Comparison of ENCODE assay signal across 20 cellular contexts in genomic region chr10:124956764-124957163, GRCh38. TPM values are rescaled to one million over a fixed set of nuclear protein-coding genes. Genes with fewer than 3 reads are reported as not detected.
DNase-seq lines count a peak whose midpoint lies in the region; ATAC-seq and TF ChIP-seq lines count a peak whose summit lies in the region.
"Had no signal": no experiment of that assay in that cellular context is flagged by ENCODE, and none has a peak within 500 bp of the region (broad histone marks: within the 10 kb centered on the region; RNA-seq: fewer than 3 reads in every experiment).

No MANE protein-coding gene starts in this region.

- TF ChIP-seq POLR2A in adrenal gland (IDR thresholded peaks at IDR 0.05): no peak

- H3K36me3 ChIP-seq in adipocyte (ENCODE audit: control insufficient read depth, insufficient read depth, low read length, severe bottlenecking): peaks cover 3% of the 10 kb centered on the region
- no peaks in the 10 kb centered on the region for H3K36me3 ChIP-seq in neutrophil
- H3K36me3 ChIP-seq in subcutaneous abdominal adipose tissue (ENCODE audit: control insufficient read depth in 5 of 5, insufficient read depth in 5 of 5, low read length in 5 of 5): no peaks in the 10 kb centered on the region
- no peaks in the 10 kb centered on the region for H3K36me3 ChIP-seq in adrenal gland (replicated peaks in 1 of 2)

- intact Hi-C loops in adrenal gland (cut with DNase I): no loop called here

- 50 to 53% (median 51%) methylated on average over 1 of the region's 1 CpG for WGBS in adrenal gland, 4 donors

- no peak overlapping the region for H3K4me3 Mint-ChIP-seq in activated naive CD8-positive, alpha-beta T cell
- H3K4me3 Mint-ChIP-seq in activated naive CD8-positive, alpha-beta T cell treated with anti-CD3 and anti-CD28 coated beads, Interleukin-2, amount 50 U/mL, for 24 hours: no peak overlapping the region

- H3K4me3 ChIP-seq in adipocyte (ENCODE audit: low read length): peak overlapping the region; percentile 28
- H3K4me3 ChIP-seq in neutrophil (ENCODE audit: low read depth in 1 of 2, low read length in 1 of 2): peak overlapping the region in 1 of 2 experiments; percentile 42
- peak overlapping the region in 1 of 5 donors; percentile 22 for H3K4me3 ChIP-seq in subcutaneous abdominal adipose tissue (ENCODE audit: low read depth in 1 of 5, low read length in 5 of 5)
- H3K4me3 ChIP-seq in adrenal gland: no peak overlapping the region
- H3K4me3 ChIP-seq: K562, PC-9 had no signal

- H3K9me3 ChIP-seq in adipocyte (ENCODE audit: control insufficient read depth, low read length): no peaks in the 10 kb centered on the region
- H3K9me3 ChIP-seq in neutrophil: no peaks in the 10 kb centered on the region
- H3K9me3 ChIP-seq in subcutaneous abdominal adipose tissue (ENCODE audit: control insufficient read depth in 5 of 5, low read length in 5 of 5): no peaks in the 10 kb centered on the region
- H3K9me3 ChIP-seq in adrenal gland (replicated peaks in 1 of 3): no peaks in the 10 kb centered on the region

- DNase-seq in activated naive CD8-positive, alpha-beta T cell treated with anti-CD3 and anti-CD28 coated beads, Interleukin-2, amount 50 U/mL, for 24 hours: no peak
- DNase-seq in adipocyte (ENCODE audit: low read depth): peak; percentile 30
- DNase-seq in adrenal gland: no peak
- DNase-seq in activated T-cell treated with anti-CD3 and anti-CD28 coated beads, Interleukin-2, amount 50 U/mL, for 1 hour: no peak
- DNase-seq: 8988T, EL, MM.1S, NCI-H1048, NCI-H1436, NCI-H2029, NCI-H2227 treated with DMSO at 0.1 percent for 48 hours, NCI-H510A, PC-9, RPMI8226 had no signal

- TF ChIP-seq CTCF in neutrophil (IDR thresholded peaks at IDR 0.05) (no peak), adrenal gland (IDR thresholded peaks at IDR 0.05) (no peak)

- H3K27me3 ChIP-seq in adipocyte (replicated peaks; ENCODE audit: control insufficient read depth, insufficient read depth, low read length) (no peaks in the 10 kb centered on the region), neutrophil (no peaks in the 10 kb centered on the region), subcutaneous abdominal adipose tissue (ENCODE audit: control insufficient read depth in 5 of 5, insufficient read depth in 4 of 5, low read length in 5 of 5) (no peaks in the 10 kb centered on the region), adrenal gland (no peaks in the 10 kb centered on the region)

- H3K4me1 Mint-ChIP-seq in activated naive CD8-positive, alpha-beta T cell (ENCODE audit: low read depth): peaks cover 70% of the 10 kb centered on the region
- peaks cover 61% of the 10 kb centered on the region for H3K4me1 Mint-ChIP-seq in activated naive CD8-positive, alpha-beta T cell treated with anti-CD3 and anti-CD28 coated beads, Interleukin-2, amount 50 U/mL, for 24 hours

- H3K27ac Mint-ChIP-seq in activated naive CD8-positive, alpha-beta T cell: peak overlapping the region; percentile 10
- no peak overlapping the region for H3K27ac Mint-ChIP-seq in activated naive CD8-positive, alpha-beta T cell treated with anti-CD3 and anti-CD28 coated beads, Interleukin-2, amount 50 U/mL, for 24 hours

- no peaks in the 10 kb centered on the region for H3K27me3 Mint-ChIP-seq in activated naive CD8-positive, alpha-beta T cell
- H3K27me3 Mint-ChIP-seq in activated naive CD8-positive, alpha-beta T cell treated with anti-CD3 and anti-CD28 coated beads, Interleukin-2, amount 50 U/mL, for 24 hours: no peaks in the 10 kb centered on the region

- H3K9ac ChIP-seq in adipocyte (ENCODE audit: low read length) (peak overlapping the region; percentile 48), subcutaneous abdominal adipose tissue (ENCODE audit: low read length in 5 of 5) (no peak overlapping the region)

- ATAC-seq in activated naive CD8-positive, alpha-beta T cell treated with anti-CD3 and anti-CD28 coated beads, Interleukin-2, amount 50 U/mL, for 24 hours: no peak
- ATAC-seq in GM19351 (IDR thresholded peaks at IDR 0.05; ENCODE audit: unreplicated experiment): no peak
- ATAC-seq: K562, SK-N-SH treated with all-trans-retinoic acid at 6 μM for 48 hours had no signal

- peaks cover 7% of the 10 kb centered on the region for H3K36me3 Mint-ChIP-seq in activated naive CD8-positive, alpha-beta T cell
- peaks cover 12% of the 10 kb centered on the region for H3K36me3 Mint-ChIP-seq in activated naive CD8-positive, alpha-beta T cell treated with anti-CD3 and anti-CD28 coated beads, Interleukin-2, amount 50 U/mL, for 24 hours (ENCODE audit: low read depth)

- H3K4me1 ChIP-seq in adipocyte (ENCODE audit: control insufficient read depth, insufficient read depth, low read length) (peaks cover 69% of the 10 kb centered on the region), neutrophil (ENCODE audit: control insufficient read depth in 1 of 2, insufficient read depth in 1 of 2, low read depth in 1 of 2, low read length in 1 of 2) (peaks cover 35 to 37% of the 10 kb centered on the region in 2 experiments), subcutaneous abdominal adipose tissue (ENCODE audit: control insufficient read depth in 5 of 5, insufficient read depth in 5 of 5, low read length in 5 of 5) (peaks cover 3 to 37% (median 26%) of the 10 kb centered on the region in 5 donors), adrenal gland (replicated peaks in 1 of 2) (peaks cover 5 to 37% of the 10 kb centered on the region in 2 donors)

- H3K27ac ChIP-seq in neutrophil (peak overlapping the region; percentile 78), subcutaneous abdominal adipose tissue (ENCODE audit: low read depth, low read length) (peak overlapping the region; percentile 82), adrenal gland (no peak overlapping the region)
- H3K27ac ChIP-seq: PC-9 had no signal

- H3K9me3 Mint-ChIP-seq in activated naive CD8-positive, alpha-beta T cell (ENCODE audit: low read depth): no peaks in the 10 kb centered on the region
- no peaks in the 10 kb centered on the region for H3K9me3 Mint-ChIP-seq in activated naive CD8-positive, alpha-beta T cell treated with anti-CD3 and anti-CD28 coated beads, Interleukin-2, amount 50 U/mL, for 24 hours

RNA-seq across cellular contexts. Expression of gene ZRANB1, which starts 14.8 kb away (rescaled TPM):
- 10 to 100 TPM; 23.0 to 64.7 (median 41.9) TPM for total RNA-seq in adrenal gland
- polyA plus RNA-seq in adrenal gland: 10 to 100 TPM; 20.2 to 30.4 (median 23.6) TPM

Comparison
In these comparisons a context has a peak if more than half of its experiments do, and no peak if none do; other contexts are left out.
1. H3K27ac ChIP-seq: peak in neutrophil (single experiment) and subcutaneous abdominal adipose tissue (single experiment); none in adrenal gland (0 of 5).